Comparison of ENCODE assay signal across 9 cellular contexts in genomic region chr16:10938321-10938720, GRCh38. TPM values are rescaled to one million over a fixed set of nuclear protein-coding genes. Genes with fewer than 3 reads are reported as not detected.
DNase-seq lines count a peak whose midpoint lies in the region; ATAC-seq, FAIRE-seq and TF ChIP-seq lines count a peak whose summit lies in the region.
"Had no signal": no experiment of that assay in that cellular context is flagged by ENCODE, and none has a peak within 500 bp of the region (broad histone marks: within the 10 kb centered on the region; RNA-seq: fewer than 3 reads in every experiment).

No MANE protein-coding gene starts in this region.

- H3K4me3 ChIP-seq in ACC112 (ENCODE audit: low read depth, low read length) = 0 out of 2 replicates have a peak overlapping the region, but pooled peaks have one; percentile 85
- H3K4me3 ChIP-seq in ascending aorta = peak overlapping the region; percentile 47 to 97

- DNase-seq in GM12891 (ENCODE audit: insufficient read length, low spot score) (no peak), ascending aorta (ENCODE audit: low spot score in 2 of 2) (no peak), GOT3 (lab: John Stamatoyannopoulos, UW) (no peak), DMS79 (lab: John Stamatoyannopoulos, UW) (no peak)
- no peak for DNase-seq in naive thymus-derived CD8-positive, alpha-beta T cell
- DNase-seq: NCI-H510A had no signal

- no peak for FAIRE-seq in GM12891 (lab: Jason Lieb, UNC)

- peak overlapping the region; percentile 72 to 96 (median 92) for H3K4me3 Mint-ChIP-seq in naive thymus-derived CD8-positive, alpha-beta T cell

- peaks cover 45 to 89% (median 83%) of the 10 kb centered on the region in 4 donors for H3K4me1 Mint-ChIP-seq in naive thymus-derived CD8-positive, alpha-beta T cell

- POLR2A ChIA-PET in naive thymus-derived CD8-positive, alpha-beta T cell (lab: Charles Lee) = no interaction called here

- peaks cover 79% of the 10 kb centered on the region for H3K79me2 ChIP-seq in ACC112 (ENCODE audit: control insufficient read depth, insufficient read depth, low read length, unreplicated experiment)

- no peaks in the 10 kb centered on the region for H3K9me3 Mint-ChIP-seq in naive thymus-derived CD8-positive, alpha-beta T cell

- H3K4me1 ChIP-seq in ACC112 (ENCODE audit: control insufficient read depth, insufficient read depth, low read length, unreplicated experiment) (peaks cover 47% of the 10 kb centered on the region), ascending aorta (peaks cover 21 to 71% of the 10 kb centered on the region in 2 donors)

- no peak overlapping the region for H2AFZ ChIP-seq in ACC112 (ENCODE audit: low read length, unreplicated experiment)

- TF ChIP-seq CTCF in ascending aorta (IDR thresholded peaks at IDR 0.05) = no peak

- peak overlapping the region in 7 of 10 donors; percentile 27 to 81 (median 65) for H3K27ac Mint-ChIP-seq in naive thymus-derived CD8-positive, alpha-beta T cell

- intact Hi-C loops in ascending aorta (cut with DNase I) = no loop called here

- H3K36me3 Mint-ChIP-seq in naive thymus-derived CD8-positive, alpha-beta T cell = peaks cover 0 to 21% (median 0%) of the 10 kb centered on the region in 3 donors

- H3K27me3 ChIP-seq in ACC112 (ENCODE audit: insufficient read depth, low read length) = no peaks in the 10 kb centered on the region
- no peaks in the 10 kb centered on the region for H3K27me3 ChIP-seq in ascending aorta

- H3K27ac ChIP-seq in ACC112 (ENCODE audit: low read depth, low read length) = no peak overlapping the region
- H3K27ac ChIP-seq in ascending aorta = peak overlapping the region; percentile 83 to 95

- H3K36me3 ChIP-seq in ACC112 (ENCODE audit: insufficient read depth, low read length) (no peaks in the 10 kb centered on the region), ascending aorta (peaks cover 0 to 6% of the 10 kb centered on the region in 2 donors)

- ATAC-seq in naive thymus-derived CD8-positive, alpha-beta T cell = no peak
- ATAC-seq in GM19351 (IDR thresholded peaks at IDR 0.05; ENCODE audit: unreplicated experiment) (no peak), HG03108 (IDR thresholded peaks at IDR 0.05; ENCODE audit: unreplicated experiment) (no peak)

- H3K9me3 ChIP-seq in ascending aorta = no peaks in the 10 kb centered on the region

- peak; percentile 66 for TF ChIP-seq POLR2A in GM12891 (IDR thresholded peaks at IDR 0.05; ENCODE audit: low read depth, low read length)

- H3K27me3 Mint-ChIP-seq in naive thymus-derived CD8-positive, alpha-beta T cell = no peaks in the 10 kb centered on the region

TF ChIP-seq in GM12891, 5 proteins besides CTCF, POLR2A, EP300 and RAD21:
- TF ChIP-seq SPI1 (IDR thresholded peaks at IDR 0.05; ENCODE audit: low read depth, low read length) (0 out of 2 replicates have a peak, but pooled peaks have one; percentile 0), POU2F2 (IDR thresholded peaks at IDR 0.05; ENCODE audit: low read depth, low read length) (peak; percentile 45; the same call in 1 of the 2 replicates), TAF1 (IDR thresholded peaks at IDR 0.05; ENCODE audit: low read depth, low read length) (no peak), PAX5 (IDR thresholded peaks at IDR 0.05; ENCODE audit: insufficient read depth, low read length, severe bottlenecking) (no peak), POLR2AphosphoS5 (IDR thresholded peaks at IDR 0.05; ENCODE audit: low read depth, low read length) (peak; percentile 74)

RNA-seq across cellular contexts. Expression of gene DEXI, which starts 3.9 kb away (rescaled TPM):
- 8.4 TPM for polyA plus RNA-seq in GM12891 (2012; ENCODE audit: low read depth, missing spikeins)
- 94.2 TPM for total RNA-seq in ascending aorta
- total RNA-seq in naive thymus-derived CD8-positive, alpha-beta T cell = 10 to 100 TPM; 30.5 to 30.7 TPM
- 10 to 100 TPM; 50.8 to 60.4 (median 51.9) TPM for polyA plus RNA-seq in naive thymus-derived CD8-positive, alpha-beta T cell

RNA-seq across cellular contexts. Expression of gene CLEC16A, which starts 6.0 kb away (rescaled TPM):
- polyA plus RNA-seq in GM12891 (2012; ENCODE audit: low read depth, missing spikeins) = 12.4 TPM
- 16.2 TPM for total RNA-seq in ascending aorta
- 10 to 100 TPM; 24.8 to 28.8 TPM for total RNA-seq in naive thymus-derived CD8-positive, alpha-beta T cell
- 10 to 100 TPM in 2 of 3 donors, 1 to 10 TPM in 1; 8.5 to 19.4 (median 18.4) TPM for polyA plus RNA-seq in naive thymus-derived CD8-positive, alpha-beta T cell
